ENCODE assay signal across 19 cellular contexts in genomic region chr16:82643136-82643535, GRCh38. TPM values are rescaled to one million over a fixed set of nuclear protein-coding genes. Genes with fewer than 3 reads are reported as not detected.
"Had no signal": no experiment of that assay in that cellular context is flagged by ENCODE, and none has a peak within 500 bp of the region (broad histone marks: within the 10 kb centered on the region; RNA-seq: fewer than 3 reads in every experiment).

No MANE protein-coding gene starts in this region.

- H3K27me3 ChIP-seq: breast epithelium, thyroid gland had no signal

- H3K4me3 ChIP-seq: breast epithelium, thyroid gland had no signal

- H3K4me1 Mint-ChIP-seq: stimulated activated naive B cell treated with anti-CD40 and anti-IgM and Interleukin-4, amounts not matched to agents 10 μg/mL and 1 μg/mL and 100 μg/mL, for 72 hours had no signal

- H3K36me3 Mint-ChIP-seq: natural killer cell treated with Interleukin-12 subunit alpha and Interleukin-12 subunit beta and Interleukin-15 and Interleukin-18, amount 100 ng/mL, for 72 hours; stimulated activated naive B cell treated with anti-CD40 and anti-IgM and Interleukin-4, amounts not matched to agents 10 μg/mL and 1 μg/mL and 100 μg/mL, for 72 hours had no signal

- H3K36me3 ChIP-seq: breast epithelium, thyroid gland had no signal

- H3K9me3 Mint-ChIP-seq: activated naive CD4-positive, alpha-beta T cell treated with anti-CD3 and anti-CD28 coated beads for 36 hours; activated naive CD8-positive, alpha-beta T cell treated with anti-CD3 and anti-CD28 coated beads, Interleukin-2, amount 50 U/mL, for 24 hours; activated T-helper 2 cell treated with anti-CD3 and anti-CD28 coated beads, Interferon-gamma antibody, Interleukin-2, Interleukin-4, amounts not matched to agents 10 μg/mL and 5 μg/mL and 100 μg/mL, durations not matched to agents 14 hours and 24 hours and 36 hours; dendritic cell treated with granulocyte-macrophage colony-stimulating factor and Interleukin-4, amounts not matched to agents 40 ng/mL and 50 ng/mL, for 4 days; natural killer cell treated with Interleukin-12 subunit alpha and Interleukin-12 subunit beta and Interleukin-15 and Interleukin-18, amount 100 ng/mL, for 72 hours; stimulated activated naive B cell treated with anti-CD40 and anti-IgM and Interleukin-4, amounts not matched to agents 10 μg/mL and 1 μg/mL and 100 μg/mL, for 72 hours had no signal

- H3K4me3 Mint-ChIP-seq: activated CD8-positive, alpha-beta memory T cell treated with anti-CD3 and anti-CD28 coated beads, Interleukin-2, amount 10 ng/mL, durations not matched to agents 7 days and 5 days; activated naive CD4-positive, alpha-beta T cell treated with anti-CD3 and anti-CD28 coated beads for 36 hours; activated naive CD8-positive, alpha-beta T cell treated with anti-CD3 and anti-CD28 coated beads, Interleukin-2, amount 50 U/mL, for 24 hours; dendritic cell treated with granulocyte-macrophage colony-stimulating factor and Interleukin-4, amounts not matched to agents 40 ng/mL and 50 ng/mL, for 4 days; effector memory CD8-positive, alpha-beta T cell; natural killer cell treated with Interleukin-12 subunit alpha and Interleukin-12 subunit beta and Interleukin-15 and Interleukin-18, amount 100 ng/mL, for 72 hours; stimulated activated naive B cell treated with anti-CD40 and anti-IgM and Interleukin-4, amounts not matched to agents 10 μg/mL and 1 μg/mL and 100 μg/mL, for 72 hours had no signal

- ATAC-seq: activated CD8-positive, alpha-beta memory T cell treated with anti-CD3 and anti-CD28 coated beads, Interleukin-2, amount 10 ng/mL, durations not matched to agents 7 days and 5 days; activated naive CD8-positive, alpha-beta T cell treated with anti-CD3 and anti-CD28 coated beads, Interleukin-2, amount 50 U/mL, for 24 hours; effector memory CD8-positive, alpha-beta T cell; natural killer cell treated with Interleukin-12 subunit alpha and Interleukin-12 subunit beta and Interleukin-15 and Interleukin-18, amount 100 ng/mL, for 72 hours; stimulated activated naive B cell treated with anti-CD40 and anti-IgM and Interleukin-4, amounts not matched to agents 10 μg/mL and 1 μg/mL and 100 μg/mL, for 72 hours had no signal

- H3K9me3 ChIP-seq: breast epithelium, thyroid gland had no signal

- H3K4me1 ChIP-seq: breast epithelium, thyroid gland had no signal

- H3K27ac Mint-ChIP-seq: activated CD8-positive, alpha-beta memory T cell treated with anti-CD3 and anti-CD28 coated beads, Interleukin-2, amount 10 ng/mL, durations not matched to agents 7 days and 5 days; activated naive CD4-positive, alpha-beta T cell treated with anti-CD3 and anti-CD28 coated beads for 36 hours; activated naive CD8-positive, alpha-beta T cell treated with anti-CD3 and anti-CD28 coated beads, Interleukin-2, amount 50 U/mL, for 24 hours; activated T-helper 2 cell treated with anti-CD3 and anti-CD28 coated beads, Interferon-gamma antibody, Interleukin-2, Interleukin-4, amounts not matched to agents 10 μg/mL and 5 μg/mL and 100 μg/mL, durations not matched to agents 14 hours and 24 hours and 36 hours; dendritic cell treated with granulocyte-macrophage colony-stimulating factor and Interleukin-4, amounts not matched to agents 40 ng/mL and 50 ng/mL, for 4 days; effector memory CD8-positive, alpha-beta T cell; natural killer cell treated with Interleukin-12 subunit alpha and Interleukin-12 subunit beta and Interleukin-15 and Interleukin-18, amount 100 ng/mL, for 72 hours; stimulated activated naive B cell treated with anti-CD40 and anti-IgM and Interleukin-4, amounts not matched to agents 10 μg/mL and 1 μg/mL and 100 μg/mL, for 72 hours had no signal

- H3K27ac ChIP-seq: breast epithelium, thyroid gland, VCaP had no signal

- DNase-seq: activated CD4-positive, alpha-beta T cell treated with anti-CD3 and anti-CD28 coated beads for 1 hour; activated CD4-positive, alpha-beta T cell treated with anti-CD3 and anti-CD28 coated beads, Interleukin-2, amount 50 U/mL, for 4 hours; activated CD8-positive, alpha-beta memory T cell treated with anti-CD3 and anti-CD28 coated beads, Interleukin-2, amount 10 ng/mL, durations not matched to agents 7 days and 5 days; activated naive CD4-positive, alpha-beta T cell treated with anti-CD3 and anti-CD28 coated beads for 36 hours; activated naive CD8-positive, alpha-beta T cell treated with anti-CD3 and anti-CD28 coated beads, Interleukin-2, amount 50 U/mL, for 24 hours; activated T-cell treated with anti-CD3 and anti-CD28 coated beads, Interleukin-2, amount 50 U/mL, for 1 hour; aorta; effector memory CD8-positive, alpha-beta T cell; head of caudate nucleus; kidney glomerular epithelial cell; stimulated activated CD4-positive, alpha-beta T cell treated with anti-CD3 and anti-CD28 coated beads, Interleukin-12 subunit alpha, Interleukin-12 subunit beta, amount 100 ng/mL, for 4 hours; stimulated activated CD4-positive, alpha-beta T cell treated with anti-CD3 and anti-CD28 coated beads, Interleukin-2, amount 100 ng/mL, for 24 hours; stimulated activated naive B cell treated with anti-CD40 and anti-IgM and Interleukin-4, amounts not matched to agents 10 μg/mL and 1 μg/mL and 100 μg/mL, for 72 hours; thyroid gland had no signal

- H3K27me3 Mint-ChIP-seq: activated CD8-positive, alpha-beta memory T cell treated with anti-CD3 and anti-CD28 coated beads, Interleukin-2, amount 10 ng/mL, durations not matched to agents 7 days and 5 days had no signal

RNA-seq across cellular contexts. Expression of gene CDH13, which starts 16.4 kb away (rescaled TPM):
- total RNA-seq: activated CD8-positive, alpha-beta memory T cell treated with anti-CD3 and anti-CD28 coated beads, Interleukin-2, amount 10 ng/mL, durations not matched to agents 7 days and 5 days; activated naive CD4-positive, alpha-beta T cell treated with anti-CD3 and anti-CD28 coated beads for 36 hours; activated T-helper 2 cell treated with anti-CD3 and anti-CD28 coated beads, Interferon-gamma antibody, Interleukin-2, Interleukin-4, amounts not matched to agents 10 μg/mL and 5 μg/mL and 100 μg/mL, durations not matched to agents 14 hours and 24 hours and 36 hours; natural killer cell treated with Interleukin-12 subunit alpha and Interleukin-12 subunit beta and Interleukin-15 and Interleukin-18, amount 100 ng/mL, for 72 hours had no signal
